Comparison of ENCODE assay signal across 22 cellular contexts in the genomic region with DNA sequence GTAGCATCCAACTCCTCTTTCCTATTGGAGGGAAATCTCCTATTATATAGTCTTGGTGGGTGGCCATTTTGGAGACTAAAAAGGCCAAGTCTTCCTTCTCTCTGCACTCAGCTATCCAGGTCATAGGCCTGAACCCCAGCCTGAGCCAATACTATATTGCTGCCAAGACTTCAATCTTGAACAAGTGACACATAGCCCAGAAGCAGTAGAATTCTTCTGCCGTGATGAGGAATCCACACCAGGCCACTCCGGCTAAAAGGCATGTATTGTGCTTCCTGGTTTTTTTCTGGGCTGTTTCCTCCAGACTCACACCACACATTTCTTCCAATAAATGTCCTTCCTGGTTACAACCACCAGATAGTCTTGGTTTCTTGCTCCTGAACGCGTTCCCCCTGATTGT.
DNase-seq lines count a peak whose midpoint lies in the region; ATAC-seq and TF ChIP-seq lines count a peak whose summit lies in the region.
"Had no signal": no experiment of that assay in that cellular context is flagged by ENCODE, and none has a peak within 500 bp of the region (broad histone marks: within the 10 kb centered on the region; RNA-seq: fewer than 3 reads in every experiment).

No MANE protein-coding gene starts in this region.

- no peak for TF ChIP-seq CTCF in fibroblast of mammary gland (conservative IDR thresholded peaks at IDR 0.05; ENCODE audit: control insufficient read depth, insufficient read depth, low read depth, low read length)

- no peak overlapping the region for H3K4me3 Mint-ChIP-seq in stimulated activated naive B cell treated with anti-CD40 and anti-IgM and Interleukin-4, amounts not matched to agents 10 μg/mL and 1 μg/mL and 100 μg/mL, for 72 hours
- H3K4me3 Mint-ChIP-seq: effector memory CD8-positive, alpha-beta T cell; memory B cell; naive B cell; type B pancreatic cell had no signal

- no peaks in the 10 kb centered on the region for H3K9me3 Mint-ChIP-seq in stimulated activated naive B cell treated with anti-CD40 and anti-IgM and Interleukin-4, amounts not matched to agents 10 μg/mL and 1 μg/mL and 100 μg/mL, for 72 hours
- H3K9me3 Mint-ChIP-seq: effector memory CD8-positive, alpha-beta T cell; memory B cell; naive B cell; type B pancreatic cell had no signal

- ATAC-seq in SK-N-SH treated with all-trans-retinoic acid at 6 μM for 48 hours: peak; percentile 31; the same call in 2 of the 3 replicates
- no peak for ATAC-seq in stimulated activated naive B cell treated with anti-CD40 and anti-IgM and Interleukin-4, amounts not matched to agents 10 μg/mL and 1 μg/mL and 100 μg/mL, for 72 hours (replicated peaks)
- ATAC-seq in HG03196 (IDR thresholded peaks at IDR 0.05; ENCODE audit: unreplicated experiment): no peak
- ATAC-seq: effector memory CD8-positive, alpha-beta T cell had no signal

- no peaks in the 10 kb centered on the region for H3K36me3 Mint-ChIP-seq in stimulated activated naive B cell treated with anti-CD40 and anti-IgM and Interleukin-4, amounts not matched to agents 10 μg/mL and 1 μg/mL and 100 μg/mL, for 72 hours
- H3K36me3 Mint-ChIP-seq: memory B cell, naive B cell, type B pancreatic cell had no signal

- in situ Hi-C loops in ACHN (cut with HindIII; ENCODE audit: low pct_ligation_motif_present, low pct_unique_long_range_greater_than_20kb, low sequenced_read_pairs): no loop called here

- H3K4me1 Mint-ChIP-seq in stimulated activated naive B cell treated with anti-CD40 and anti-IgM and Interleukin-4, amounts not matched to agents 10 μg/mL and 1 μg/mL and 100 μg/mL, for 72 hours: no peaks in the 10 kb centered on the region
- H3K4me1 Mint-ChIP-seq: memory B cell, naive B cell had no signal

- peak overlapping the region; percentile 42 for H3K27ac Mint-ChIP-seq in stimulated activated naive B cell treated with anti-CD40 and anti-IgM and Interleukin-4, amounts not matched to agents 10 μg/mL and 1 μg/mL and 100 μg/mL, for 72 hours
- H3K27ac Mint-ChIP-seq: effector memory CD8-positive, alpha-beta T cell; memory B cell; naive B cell; type B pancreatic cell had no signal

- H3K27me3 Mint-ChIP-seq in stimulated activated naive B cell treated with anti-CD40 and anti-IgM and Interleukin-4, amounts not matched to agents 10 μg/mL and 1 μg/mL and 100 μg/mL, for 72 hours: peaks cover 14 to 21% of the 10 kb centered on the region in 2 donors

- DNase-seq in GM04503 (ENCODE audit: low read depth) (peak; percentile 49), fibroblast of mammary gland (ENCODE audit: low read depth) (peak; percentile 75), globus pallidus (ENCODE audit: low spot score) (no peak), ACHN (no peak)
- DNase-seq in stimulated activated naive B cell treated with anti-CD40 and anti-IgM and Interleukin-4, amounts not matched to agents 10 μg/mL and 1 μg/mL and 100 μg/mL, for 72 hours: no peak
- DNase-seq: activated gamma-delta T cell treated with Interleukin-2 at 50 U/mL for 16 hours; amniotic stem cell; C1 segment of cervical spinal cord; effector memory CD8-positive, alpha-beta T cell; hippocampal formation; islet precursor cell; naive B cell; NCI-H1092; ovary; sigmoid colon; stimulated activated naive CD4-positive, alpha-beta T cell treated with Interleukin-2 at 50 U/mL for 16 hours; T-helper 1 cell had no signal

- no peak overlapping the region for H3K4me3 ChIP-seq in fibroblast of mammary gland (ENCODE audit: control insufficient read depth, low read depth, low read length)
- H3K4me3 ChIP-seq: HAP-1, ovary, sigmoid colon had no signal

TF ChIP-seq in SK-N-SH treated with all-trans-retinoic acid at 6 μM for 48 hours, 23 proteins besides CTCF, POLR2A, EP300 and RAD21:
- TF ChIP-seq ZC3H10 (CRISPR knock-in tag; IDR thresholded peaks at IDR 0.05) (no peak), ARNTL (CRISPR knock-in tag; IDR thresholded peaks at IDR 0.05; ENCODE audit: borderline replicate concordance, low read depth) (no peak), ZFP3 (CRISPR knock-in tag; IDR thresholded peaks at IDR 0.05) (no peak), ESRRG (CRISPR knock-in tag; IDR thresholded peaks at IDR 0.05) (no peak), ZFP30 (CRISPR knock-in tag; IDR thresholded peaks at IDR 0.05) (no peak), PPARA (CRISPR knock-in tag; IDR thresholded peaks at IDR 0.05; ENCODE audit: borderline replicate concordance) (no peak), TOX (CRISPR knock-in tag; IDR thresholded peaks at IDR 0.05; ENCODE audit: borderline replicate concordance) (no peak), RARB (CRISPR knock-in tag; IDR thresholded peaks at IDR 0.05) (no peak), ZNF565 (CRISPR knock-in tag; conservative IDR thresholded peaks at IDR 0.05; ENCODE audit: low read depth) (no peak), ZNF70 (CRISPR knock-in tag; IDR thresholded peaks at IDR 0.05) (no peak), ISL1 (CRISPR knock-in tag; IDR thresholded peaks at IDR 0.05) (no peak), TCF4 (CRISPR knock-in tag; IDR thresholded peaks at IDR 0.05; ENCODE audit: borderline replicate concordance) (no peak), ZNF8 (CRISPR knock-in tag; IDR thresholded peaks at IDR 0.05) (no peak), CSDC2 (CRISPR knock-in tag; IDR thresholded peaks at IDR 0.05) (no peak)
- TF ChIP-seq, protein P1, sequence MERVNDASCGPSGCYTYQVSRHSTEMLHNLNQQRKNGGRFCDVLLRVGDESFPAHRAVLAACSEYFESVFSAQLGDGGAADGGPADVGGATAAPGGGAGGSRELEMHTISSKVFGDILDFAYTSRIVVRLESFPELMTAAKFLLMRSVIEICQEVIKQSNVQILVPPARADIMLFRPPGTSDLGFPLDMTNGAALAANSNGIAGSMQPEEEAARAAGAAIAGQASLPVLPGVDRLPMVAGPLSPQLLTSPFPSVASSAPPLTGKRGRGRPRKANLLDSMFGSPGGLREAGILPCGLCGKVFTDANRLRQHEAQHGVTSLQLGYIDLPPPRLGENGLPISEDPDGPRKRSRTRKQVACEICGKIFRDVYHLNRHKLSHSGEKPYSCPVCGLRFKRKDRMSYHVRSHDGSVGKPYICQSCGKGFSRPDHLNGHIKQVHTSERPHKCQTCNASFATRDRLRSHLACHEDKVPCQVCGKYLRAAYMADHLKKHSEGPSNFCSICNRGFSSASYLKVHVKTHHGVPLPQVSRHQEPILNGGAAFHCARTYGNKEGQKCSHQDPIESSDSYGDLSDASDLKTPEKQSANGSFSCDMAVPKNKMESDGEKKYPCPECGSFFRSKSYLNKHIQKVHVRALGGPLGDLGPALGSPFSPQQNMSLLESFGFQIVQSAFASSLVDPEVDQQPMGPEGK (CRISPR knock-in tag; IDR thresholded peaks at IDR 0.05; ENCODE audit: borderline replicate concordance): no peak
- TF ChIP-seq, protein P2, sequence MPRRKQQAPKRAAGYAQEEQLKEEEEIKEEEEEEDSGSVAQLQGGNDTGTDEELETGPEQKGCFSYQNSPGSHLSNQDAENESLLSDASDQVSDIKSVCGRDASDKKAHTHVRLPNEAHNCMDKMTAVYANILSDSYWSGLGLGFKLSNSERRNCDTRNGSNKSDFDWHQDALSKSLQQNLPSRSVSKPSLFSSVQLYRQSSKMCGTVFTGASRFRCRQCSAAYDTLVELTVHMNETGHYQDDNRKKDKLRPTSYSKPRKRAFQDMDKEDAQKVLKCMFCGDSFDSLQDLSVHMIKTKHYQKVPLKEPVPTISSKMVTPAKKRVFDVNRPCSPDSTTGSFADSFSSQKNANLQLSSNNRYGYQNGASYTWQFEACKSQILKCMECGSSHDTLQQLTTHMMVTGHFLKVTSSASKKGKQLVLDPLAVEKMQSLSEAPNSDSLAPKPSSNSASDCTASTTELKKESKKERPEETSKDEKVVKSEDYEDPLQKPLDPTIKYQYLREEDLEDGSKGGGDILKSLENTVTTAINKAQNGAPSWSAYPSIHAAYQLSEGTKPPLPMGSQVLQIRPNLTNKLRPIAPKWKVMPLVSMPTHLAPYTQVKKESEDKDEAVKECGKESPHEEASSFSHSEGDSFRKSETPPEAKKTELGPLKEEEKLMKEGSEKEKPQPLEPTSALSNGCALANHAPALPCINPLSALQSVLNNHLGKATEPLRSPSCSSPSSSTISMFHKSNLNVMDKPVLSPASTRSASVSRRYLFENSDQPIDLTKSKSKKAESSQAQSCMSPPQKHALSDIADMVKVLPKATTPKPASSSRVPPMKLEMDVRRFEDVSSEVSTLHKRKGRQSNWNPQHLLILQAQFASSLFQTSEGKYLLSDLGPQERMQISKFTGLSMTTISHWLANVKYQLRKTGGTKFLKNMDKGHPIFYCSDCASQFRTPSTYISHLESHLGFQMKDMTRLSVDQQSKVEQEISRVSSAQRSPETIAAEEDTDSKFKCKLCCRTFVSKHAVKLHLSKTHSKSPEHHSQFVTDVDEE (CRISPR knock-in tag; IDR thresholded peaks at IDR 0.05): no peak
- TF ChIP-seq, protein P3, sequence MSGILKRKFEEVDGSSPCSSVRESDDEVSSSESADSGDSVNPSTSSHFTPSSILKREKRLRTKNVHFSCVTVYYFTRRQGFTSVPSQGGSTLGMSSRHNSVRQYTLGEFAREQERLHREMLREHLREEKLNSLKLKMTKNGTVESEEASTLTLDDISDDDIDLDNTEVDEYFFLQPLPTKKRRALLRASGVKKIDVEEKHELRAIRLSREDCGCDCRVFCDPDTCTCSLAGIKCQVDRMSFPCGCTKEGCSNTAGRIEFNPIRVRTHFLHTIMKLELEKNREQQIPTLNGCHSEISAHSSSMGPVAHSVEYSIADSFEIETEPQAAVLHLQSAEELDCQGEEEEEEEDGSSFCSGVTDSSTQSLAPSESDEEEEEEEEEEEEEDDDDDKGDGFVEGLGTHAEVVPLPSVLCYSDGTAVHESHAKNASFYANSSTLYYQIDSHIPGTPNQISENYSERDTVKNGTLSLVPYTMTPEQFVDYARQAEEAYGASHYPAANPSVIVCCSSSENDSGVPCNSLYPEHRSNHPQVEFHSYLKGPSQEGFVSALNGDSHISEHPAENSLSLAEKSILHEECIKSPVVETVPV (CRISPR knock-in tag; IDR thresholded peaks at IDR 0.05): no peak

Comparison
In these comparisons a context has a peak if more than half of its experiments do, and no peak if none do; other contexts are left out.
1. DNase-seq: peak in GM04503 (single experiment) and fibroblast of mammary gland (single experiment); none in stimulated activated naive B cell treated with anti-CD40 and anti-IgM and Interleukin-4, amounts not matched to agents 10 μg/mL and 1 μg/mL and 100 μg/mL, for 72 hours (single experiment), globus pallidus (single experiment) and ACHN (single experiment).